In genomic region chr12:9697619-9698018, GRCh38 we compare ENCODE assay signal across 36 cellular contexts. TPM values are rescaled to one million over a fixed set of nuclear protein-coding genes. Genes with fewer than 3 reads are reported as not detected.
DNase-seq lines count a peak whose midpoint lies in the region; ATAC-seq, FAIRE-seq and TF ChIP-seq lines count a peak whose summit lies in the region.
"Had no signal": no experiment of that assay in that cellular context is flagged by ENCODE, and none has a peak within 500 bp of the region (broad histone marks: within the 10 kb centered on the region; RNA-seq: fewer than 3 reads in every experiment).

No MANE protein-coding gene starts in this region.

- FAIRE-seq in GM12892 (lab: Jason Lieb, UNC) = peak; percentile 53
- FAIRE-seq: endothelial cell of umbilical vein, frontal cortex, G401.6 had no signal

- POLR2A ChIA-PET in GM10248 (lab: Yijun Ruan, JAX) = no interaction called here

- H3K4me3 Mint-ChIP-seq in T-helper 2 cell treated with Interferon-gamma antibody and Interleukin-4, amounts not matched to agents 5 μg/mL and 100 μg/mL, for 36 hours = no peak overlapping the region
- no peak overlapping the region for H3K4me3 Mint-ChIP-seq in activated T-helper 17 cell treated with anti-CD3 and anti-CD28 coated beads, Interleukin-2, amount 50 U/mL, for 72 hours
- H3K4me3 Mint-ChIP-seq in natural killer cell treated with Interleukin-12 subunit alpha and Interleukin-12 subunit beta and Interleukin-15 and Interleukin-18, amount 100 ng/mL, for 72 hours = no peak overlapping the region
- H3K4me3 Mint-ChIP-seq: activated CD4-positive, alpha-beta T cell treated with anti-CD3 and anti-CD28 coated beads, Interleukin-2, amount 10 ng/mL, durations not matched to agents 7 days and 5 days; type B pancreatic cell had no signal

- no peak for DNase-seq in T-helper 2 cell treated with Interferon-gamma antibody and Interleukin-4, amounts not matched to agents 5 μg/mL and 100 μg/mL, for 36 hours (ENCODE audit: low spot score)
- DNase-seq in T-helper 2 cell = no peak
- no peak for DNase-seq in GM12892 (ENCODE audit: insufficient read length)
- no peak for DNase-seq in natural killer cell treated with Interleukin-12 subunit alpha and Interleukin-12 subunit beta and Interleukin-15 and Interleukin-18, amount 100 ng/mL, for 72 hours (ENCODE audit: low spot score)
- no peak for DNase-seq in DMS153 (lab: John Stamatoyannopoulos, UW)
- DNase-seq in GM10248 (ENCODE audit: extremely low spot score) = no peak
- DNase-seq: 8988T; activated CD4-positive, alpha-beta T cell treated with anti-CD3 and anti-CD28 coated beads, Interleukin-2, amount 10 ng/mL, durations not matched to agents 7 days and 5 days; activated CD8-positive, alpha-beta memory T cell treated with anti-CD3 and anti-CD28 coated beads, Interleukin-2, amount 50 U/mL, for 4 hours; activated effector memory CD4-positive, alpha-beta T cell treated with Interleukin-2 at 50 U/mL for 16 hours; C1 segment of cervical spinal cord; DMS79; dorsolateral prefrontal cortex; GOT3; NCI-H1436 treated with DMSO at 0.1 percent for 48 hours; NCI-H446; NCI-H774; occipital lobe; Peyer's patch; right lobe of liver; SHP77; spleen; stimulated activated CD4-positive, alpha-beta T cell treated with anti-CD3 and anti-CD28 coated beads, Interleukin-2, amount 100 ng/mL, for 48 hours; substantia nigra had no signal

- ATAC-seq in activated T-helper 17 cell treated with anti-CD3 and anti-CD28 coated beads, Interleukin-2, amount 50 U/mL, for 72 hours (replicated peaks) = peak; percentile 49
- ATAC-seq in natural killer cell treated with Interleukin-12 subunit alpha and Interleukin-12 subunit beta and Interleukin-15 and Interleukin-18, amount 100 ng/mL, for 72 hours = no peak
- ATAC-seq in GM21619 (IDR thresholded peaks at IDR 0.05; ENCODE audit: unreplicated experiment) = no peak
- ATAC-seq: right lobe of liver had no signal

- CTCF ChIA-PET in GM10248 (lab: Yijun Ruan, JAX) = interaction anchor here (0.6 to 4.0 kb wide), 3 partner anchors 10 to 14 kb away, joined by 3 to 21 read pairs (median 4); no protein-coding TSS in a partner anchor

- TF ChIP-seq POLR2A in GM12892 (IDR thresholded peaks at IDR 0.05; ENCODE audit: low read depth, low read length) = no peak

- H3K27ac Mint-ChIP-seq in T-helper 2 cell treated with Interferon-gamma antibody and Interleukin-4, amounts not matched to agents 5 μg/mL and 100 μg/mL, for 36 hours = peak overlapping the region; percentile 14
- peak overlapping the region; percentile 42 for H3K27ac Mint-ChIP-seq in activated T-helper 17 cell treated with anti-CD3 and anti-CD28 coated beads, Interleukin-2, amount 50 U/mL, for 72 hours
- H3K27ac Mint-ChIP-seq in natural killer cell treated with Interleukin-12 subunit alpha and Interleukin-12 subunit beta and Interleukin-15 and Interleukin-18, amount 100 ng/mL, for 72 hours = peak overlapping the region; percentile 89 to 93
- H3K27ac Mint-ChIP-seq: activated CD4-positive, alpha-beta T cell treated with anti-CD3 and anti-CD28 coated beads, Interleukin-2, amount 10 ng/mL, durations not matched to agents 7 days and 5 days; type B pancreatic cell had no signal

- H3K36me3 Mint-ChIP-seq in T-helper 2 cell treated with Interferon-gamma antibody and Interleukin-4, amounts not matched to agents 5 μg/mL and 100 μg/mL, for 36 hours (ENCODE audit: low read depth) = peaks cover 73% of the 10 kb centered on the region
- H3K36me3 Mint-ChIP-seq in activated T-helper 17 cell treated with anti-CD3 and anti-CD28 coated beads, Interleukin-2, amount 50 U/mL, for 72 hours (ENCODE audit: low read depth) = peaks cover 52% of the 10 kb centered on the region
- H3K36me3 Mint-ChIP-seq in natural killer cell treated with Interleukin-12 subunit alpha and Interleukin-12 subunit beta and Interleukin-15 and Interleukin-18, amount 100 ng/mL, for 72 hours = peaks cover 44% of the 10 kb centered on the region

- H3K4me1 Mint-ChIP-seq in T-helper 2 cell treated with Interferon-gamma antibody and Interleukin-4, amounts not matched to agents 5 μg/mL and 100 μg/mL, for 36 hours (ENCODE audit: low read depth) = peaks cover 64% of the 10 kb centered on the region
- H3K4me1 Mint-ChIP-seq in activated T-helper 17 cell treated with anti-CD3 and anti-CD28 coated beads, Interleukin-2, amount 50 U/mL, for 72 hours = peaks cover 36% of the 10 kb centered on the region
- H3K4me1 Mint-ChIP-seq in natural killer cell treated with Interleukin-12 subunit alpha and Interleukin-12 subunit beta and Interleukin-15 and Interleukin-18, amount 100 ng/mL, for 72 hours (ENCODE audit: low read depth in 2 of 2) = peaks cover 61 to 74% of the 10 kb centered on the region in 2 donors

- TF ChIP-seq CTCF in GM10248 (IDR thresholded peaks at IDR 0.05; ENCODE audit: control extremely low read depth, extremely low read depth, low read depth, missing control alignments) = no peak

- no peaks in the 10 kb centered on the region for H3K27me3 Mint-ChIP-seq in T-helper 2 cell treated with Interferon-gamma antibody and Interleukin-4, amounts not matched to agents 5 μg/mL and 100 μg/mL, for 36 hours (ENCODE audit: low read depth)
- no peaks in the 10 kb centered on the region for H3K27me3 Mint-ChIP-seq in activated T-helper 17 cell treated with anti-CD3 and anti-CD28 coated beads, Interleukin-2, amount 50 U/mL, for 72 hours
- no peaks in the 10 kb centered on the region for H3K27me3 Mint-ChIP-seq in natural killer cell treated with Interleukin-12 subunit alpha and Interleukin-12 subunit beta and Interleukin-15 and Interleukin-18, amount 100 ng/mL, for 72 hours
- H3K27me3 Mint-ChIP-seq: activated CD4-positive, alpha-beta T cell treated with anti-CD3 and anti-CD28 coated beads, Interleukin-2, amount 10 ng/mL, durations not matched to agents 7 days and 5 days had no signal

- H3K9me3 Mint-ChIP-seq in T-helper 2 cell treated with Interferon-gamma antibody and Interleukin-4, amounts not matched to agents 5 μg/mL and 100 μg/mL, for 36 hours = peaks cover 34% of the 10 kb centered on the region
- peaks cover 5% of the 10 kb centered on the region for H3K9me3 Mint-ChIP-seq in activated T-helper 17 cell treated with anti-CD3 and anti-CD28 coated beads, Interleukin-2, amount 50 U/mL, for 72 hours
- peaks cover 5% of the 10 kb centered on the region for H3K9me3 Mint-ChIP-seq in natural killer cell treated with Interleukin-12 subunit alpha and Interleukin-12 subunit beta and Interleukin-15 and Interleukin-18, amount 100 ng/mL, for 72 hours
- H3K9me3 Mint-ChIP-seq: type B pancreatic cell had no signal

RNA-seq across cellular contexts. Expression of gene CLEC2D, which starts 28.1 kb away (rescaled TPM):
- 187 TPM for polyA plus RNA-seq in GM12892 (2012; ENCODE audit: missing spikeins)
- 100 to 1,000 TPM; 146 to 267 TPM for total RNA-seq in activated T-helper 17 cell treated with anti-CD3 and anti-CD28 coated beads, Interleukin-2, amount 50 U/mL, for 72 hours
- 100 to 1,000 TPM in 1 of 2 donors, 10 to 100 TPM in 1; 95.2 to 122 TPM for total RNA-seq in natural killer cell treated with Interleukin-12 subunit alpha and Interleukin-12 subunit beta and Interleukin-15 and Interleukin-18, amount 100 ng/mL, for 72 hours

RNA-seq across cellular contexts. Expression of gene CLECL1, which starts 35.3 kb away (rescaled TPM):
- polyA plus RNA-seq in GM12892 (2012; ENCODE audit: missing spikeins) = 87.5 TPM
- total RNA-seq in activated T-helper 17 cell treated with anti-CD3 and anti-CD28 coated beads, Interleukin-2, amount 50 U/mL, for 72 hours = 1 to 10 TPM; 6.1 to 7.7 TPM
- total RNA-seq in natural killer cell treated with Interleukin-12 subunit alpha and Interleukin-12 subunit beta and Interleukin-15 and Interleukin-18, amount 100 ng/mL, for 72 hours = 1 to 10 TPM; 1.3 to 2.8 TPM
- total RNA-seq: chondrocyte, endothelial cell of umbilical vein, frontal cortex, HT1080, kidney epithelial cell, lower leg skin, myocyte, occipital lobe, prostate gland had no signal
- polyA plus RNA-seq: endothelial cell of umbilical vein had no signal

Comparison
In these comparisons a context has a peak if more than half of its experiments do, and no peak if none do; other contexts are left out.
1. H3K27ac Mint-ChIP-seq: peak in every context shown above with its lines; median percentile 91 in natural killer cell treated with Interleukin-12 subunit alpha and Interleukin-12 subunit beta and Interleukin-15 and Interleukin-18, amount 100 ng/mL, for 72 hours; 42 in activated T-helper 17 cell treated with anti-CD3 and anti-CD28 coated beads, Interleukin-2, amount 50 U/mL, for 72 hours; 14 in T-helper 2 cell treated with Interferon-gamma antibody and Interleukin-4, amounts not matched to agents 5 μg/mL and 100 μg/mL, for 36 hours.